In genomic region chr9:14692536-14692917, GRCh38 we compare ENCODE assay signal across 1 cellular context.
TF ChIP-seq lines count a peak whose summit lies in the region.

No MANE protein-coding gene starts in this region.

TF ChIP-seq in GM12878, 131 proteins besides CTCF, POLR2A, EP300 and RAD21 (continued from another document):
- no peak for TF ChIP-seq NKRF (conservative IDR thresholded peaks at IDR 0.05)
- no peak for TF ChIP-seq PAX5 (IDR thresholded peaks at IDR 0.05; ENCODE audit: borderline replicate concordance, low read depth, low read length)
- TF ChIP-seq, protein P1, sequence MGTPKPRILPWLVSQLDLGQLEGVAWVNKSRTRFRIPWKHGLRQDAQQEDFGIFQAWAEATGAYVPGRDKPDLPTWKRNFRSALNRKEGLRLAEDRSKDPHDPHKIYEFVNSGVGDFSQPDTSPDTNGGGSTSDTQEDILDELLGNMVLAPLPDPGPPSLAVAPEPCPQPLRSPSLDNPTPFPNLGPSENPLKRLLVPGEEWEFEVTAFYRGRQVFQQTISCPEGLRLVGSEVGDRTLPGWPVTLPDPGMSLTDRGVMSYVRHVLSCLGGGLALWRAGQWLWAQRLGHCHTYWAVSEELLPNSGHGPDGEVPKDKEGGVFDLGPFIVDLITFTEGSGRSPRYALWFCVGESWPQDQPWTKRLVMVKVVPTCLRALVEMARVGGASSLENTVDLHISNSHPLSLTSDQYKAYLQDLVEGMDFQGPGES (IDR thresholded peaks at IDR 0.05): no peak
- TF ChIP-seq FOS (IDR thresholded peaks at IDR 0.05; ENCODE audit: borderline replicate concordance, extremely low read depth, insufficient read length): no peak
- TF ChIP-seq HDGF (IDR thresholded peaks at IDR 0.05): no peak
- no peak for TF ChIP-seq ATF7 (IDR thresholded peaks at IDR 0.05; ENCODE audit: low read depth)
- TF ChIP-seq BACH1 (IDR thresholded peaks at IDR 0.05; ENCODE audit: borderline replicate concordance): no peak
- TF ChIP-seq ETV6 (conservative IDR thresholded peaks at IDR 0.05 in 1 of 2, IDR thresholded peaks at IDR 0.05 in 1 of 2; ENCODE audit: borderline replicate concordance in 1 of 2, low read depth in 1 of 2): no peak
- TF ChIP-seq, protein P2, sequence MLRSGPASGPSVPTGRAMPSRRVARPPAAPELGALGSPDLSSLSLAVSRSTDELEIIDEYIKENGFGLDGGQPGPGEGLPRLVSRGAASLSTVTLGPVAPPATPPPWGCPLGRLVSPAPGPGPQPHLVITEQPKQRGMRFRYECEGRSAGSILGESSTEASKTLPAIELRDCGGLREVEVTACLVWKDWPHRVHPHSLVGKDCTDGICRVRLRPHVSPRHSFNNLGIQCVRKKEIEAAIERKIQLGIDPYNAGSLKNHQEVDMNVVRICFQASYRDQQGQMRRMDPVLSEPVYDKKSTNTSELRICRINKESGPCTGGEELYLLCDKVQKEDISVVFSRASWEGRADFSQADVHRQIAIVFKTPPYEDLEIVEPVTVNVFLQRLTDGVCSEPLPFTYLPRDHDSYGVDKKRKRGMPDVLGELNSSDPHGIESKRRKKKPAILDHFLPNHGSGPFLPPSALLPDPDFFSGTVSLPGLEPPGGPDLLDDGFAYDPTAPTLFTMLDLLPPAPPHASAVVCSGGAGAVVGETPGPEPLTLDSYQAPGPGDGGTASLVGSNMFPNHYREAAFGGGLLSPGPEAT (IDR thresholded peaks at IDR 0.05; ENCODE audit: low read depth): no peak
